8 cellular contexts compared by ENCODE assay signal in genomic region chr18:48975221-48975816, GRCh38. TPM values are rescaled to one million over a fixed set of nuclear protein-coding genes. Genes with fewer than 3 reads are reported as not detected.
DNase-seq lines count a peak whose midpoint lies in the region; ATAC-seq lines count a peak whose summit lies in the region.

No MANE protein-coding gene starts in this region.

- peak overlapping the region; percentile 70 for H3K4me3 Mint-ChIP-seq in activated T-helper 2 cell treated with anti-CD3 and anti-CD28 coated beads, Interferon-gamma antibody, Interleukin-2, Interleukin-4, amounts not matched to agents 10 μg/mL and 5 μg/mL and 100 μg/mL, durations not matched to agents 14 hours and 24 hours and 36 hours (ENCODE audit: low read depth)
- peak overlapping the region; percentile 59 to 75 for H3K4me3 Mint-ChIP-seq in stimulated activated naive B cell treated with anti-CD40 and anti-IgM and Interleukin-4, amounts not matched to agents 10 μg/mL and 1 μg/mL and 100 μg/mL, for 72 hours

- intact Hi-C loops in activated T-helper 2 cell treated with anti-CD3 and anti-CD28 coated beads, Interferon-gamma antibody, Interleukin-2, Interleukin-4, amounts not matched to agents 10 μg/mL and 5 μg/mL and 100 μg/mL, durations not matched to agents 14 hours and 24 hours and 36 hours (cut with micrococcal nuclease) = no loop called here

- peak; percentile 30 for DNase-seq in G401 (ENCODE audit: low spot score)
- no peak for DNase-seq in activated T-helper 2 cell treated with anti-CD3 and anti-CD28 coated beads, Interferon-gamma antibody, Interleukin-2, Interleukin-4, amounts not matched to agents 10 μg/mL and 5 μg/mL and 100 μg/mL, durations not matched to agents 14 hours and 24 hours and 36 hours (ENCODE audit: low spot score)
- no peak for DNase-seq in stimulated activated naive B cell treated with anti-CD40 and anti-IgM and Interleukin-4, amounts not matched to agents 10 μg/mL and 1 μg/mL and 100 μg/mL, for 72 hours
- no peak for DNase-seq in NK-92 treated with Interleukin-12 subunit alpha and Interleukin-12 subunit beta, amount 100 ng/mL, for 24 hours (lab: John Stamatoyannopoulos, UW)
- DNase-seq in putamen (ENCODE audit: low spot score) = no peak

- H3K9ac ChIP-seq in iPS-15b (ENCODE audit: low read depth, low read length) = peak overlapping the region; percentile 70

- H3K27ac Mint-ChIP-seq in activated T-helper 2 cell treated with anti-CD3 and anti-CD28 coated beads, Interferon-gamma antibody, Interleukin-2, Interleukin-4, amounts not matched to agents 10 μg/mL and 5 μg/mL and 100 μg/mL, durations not matched to agents 14 hours and 24 hours and 36 hours = no peak overlapping the region
- H3K27ac Mint-ChIP-seq in stimulated activated naive B cell treated with anti-CD40 and anti-IgM and Interleukin-4, amounts not matched to agents 10 μg/mL and 1 μg/mL and 100 μg/mL, for 72 hours = no peak overlapping the region

- ATAC-seq in HG02852 (IDR thresholded peaks at IDR 0.05; ENCODE audit: unreplicated experiment) (peak; percentile 20), HG03097 (IDR thresholded peaks at IDR 0.05; ENCODE audit: low FRiP score, unreplicated experiment) (no peak)
- peak; percentile 7 to 24 for ATAC-seq in stimulated activated naive B cell treated with anti-CD40 and anti-IgM and Interleukin-4, amounts not matched to agents 10 μg/mL and 1 μg/mL and 100 μg/mL, for 72 hours (replicated peaks)

- no peaks in the 10 kb centered on the region for H3K36me3 ChIP-seq in iPS-15b (ENCODE audit: control insufficient read depth, insufficient read depth, low read length)

- H3K4me3 ChIP-seq in iPS-15b (ENCODE audit: low read depth, low read length) = peak overlapping the region; percentile 65

- H3K27me3 ChIP-seq in iPS-15b (ENCODE audit: control insufficient read depth, insufficient read depth, low read length) = peaks cover 22% of the 10 kb centered on the region

- H3K4me1 ChIP-seq in iPS-15b (ENCODE audit: control insufficient read depth, insufficient read depth, low read length) = peaks cover 12% of the 10 kb centered on the region

- in situ Hi-C loops in G401 (cut with HindIII; ENCODE audit: low sequenced_read_pairs) = no loop called here

- H3K9me3 ChIP-seq in iPS-15b (ENCODE audit: control insufficient read depth, insufficient read depth, low read length) = no peaks in the 10 kb centered on the region

- peaks cover 11% of the 10 kb centered on the region for H3K4me1 Mint-ChIP-seq in activated T-helper 2 cell treated with anti-CD3 and anti-CD28 coated beads, Interferon-gamma antibody, Interleukin-2, Interleukin-4, amounts not matched to agents 10 μg/mL and 5 μg/mL and 100 μg/mL, durations not matched to agents 14 hours and 24 hours and 36 hours (ENCODE audit: low read depth)
- peaks cover 13 to 25% of the 10 kb centered on the region in 2 donors for H3K4me1 Mint-ChIP-seq in stimulated activated naive B cell treated with anti-CD40 and anti-IgM and Interleukin-4, amounts not matched to agents 10 μg/mL and 1 μg/mL and 100 μg/mL, for 72 hours

- H3K9me3 Mint-ChIP-seq in activated T-helper 2 cell treated with anti-CD3 and anti-CD28 coated beads, Interferon-gamma antibody, Interleukin-2, Interleukin-4, amounts not matched to agents 10 μg/mL and 5 μg/mL and 100 μg/mL, durations not matched to agents 14 hours and 24 hours and 36 hours = no peaks in the 10 kb centered on the region
- no peaks in the 10 kb centered on the region for H3K9me3 Mint-ChIP-seq in stimulated activated naive B cell treated with anti-CD40 and anti-IgM and Interleukin-4, amounts not matched to agents 10 μg/mL and 1 μg/mL and 100 μg/mL, for 72 hours

- peaks cover 2% of the 10 kb centered on the region for H3K36me3 Mint-ChIP-seq in activated T-helper 2 cell treated with anti-CD3 and anti-CD28 coated beads, Interferon-gamma antibody, Interleukin-2, Interleukin-4, amounts not matched to agents 10 μg/mL and 5 μg/mL and 100 μg/mL, durations not matched to agents 14 hours and 24 hours and 36 hours (ENCODE audit: low read depth)
- no peaks in the 10 kb centered on the region for H3K36me3 Mint-ChIP-seq in stimulated activated naive B cell treated with anti-CD40 and anti-IgM and Interleukin-4, amounts not matched to agents 10 μg/mL and 1 μg/mL and 100 μg/mL, for 72 hours

- peaks cover 41% of the 10 kb centered on the region for H3K27me3 Mint-ChIP-seq in activated T-helper 2 cell treated with anti-CD3 and anti-CD28 coated beads, Interferon-gamma antibody, Interleukin-2, Interleukin-4, amounts not matched to agents 10 μg/mL and 5 μg/mL and 100 μg/mL, durations not matched to agents 14 hours and 24 hours and 36 hours (ENCODE audit: low read depth)
- peaks cover 32 to 37% of the 10 kb centered on the region in 2 donors for H3K27me3 Mint-ChIP-seq in stimulated activated naive B cell treated with anti-CD40 and anti-IgM and Interleukin-4, amounts not matched to agents 10 μg/mL and 1 μg/mL and 100 μg/mL, for 72 hours

RNA-seq across cellular contexts. Expression of gene SMAD7, which starts 24.6 kb away (rescaled TPM):
- 15.4 and 18.6 TPM in 2 replicates for total RNA-seq in G401 (2014; rRNA removed; shearing (Covaris generic))
- 21.1 and 22.4 TPM in 2 replicates for total RNA-seq in activated T-helper 2 cell treated with anti-CD3 and anti-CD28 coated beads, Interferon-gamma antibody, Interleukin-2, Interleukin-4, amounts not matched to agents 10 μg/mL and 5 μg/mL and 100 μg/mL, durations not matched to agents 14 hours and 24 hours and 36 hours
